Comparison of ENCODE assay signal across 32 cellular contexts in genomic region chr4:184259866-184260265, GRCh38. TPM values are rescaled to one million over a fixed set of nuclear protein-coding genes. Genes with fewer than 3 reads are reported as not detected.
"Had no signal": no experiment of that assay in that cellular context is flagged by ENCODE, and none has a peak within 500 bp of the region (broad histone marks: within the 10 kb centered on the region; RNA-seq: fewer than 3 reads in every experiment).

No MANE protein-coding gene starts in this region.

- H3K27me3 Mint-ChIP-seq: activated CD4-positive, alpha-beta memory T cell treated with anti-CD3 and anti-CD28 coated beads for 36 hours; activated CD4-positive, alpha-beta T cell treated with anti-CD3 and anti-CD28 coated beads, Interleukin-2, amount 10 ng/mL, durations not matched to agents 7 days and 5 days; activated naive CD8-positive, alpha-beta T cell treated with anti-CD3 and anti-CD28 coated beads for 36 hours; activated T-helper 17 cell treated with anti-CD3 and anti-CD28 coated beads, Interleukin-2, amount 50 U/mL, for 72 hours had no signal

- H3K36me3 ChIP-seq: brain microvascular endothelial cell, SJCRH30 had no signal

- H3K27me3 ChIP-seq: brain microvascular endothelial cell, SJCRH30 had no signal

- ATAC-seq: activated T-cell treated with anti-CD3 and anti-CD28 coated beads, Interleukin-2, amount 50 U/mL, for 72 hours; activated T-helper 17 cell treated with anti-CD3 and anti-CD28 coated beads, Interleukin-2, amount 50 U/mL, for 72 hours; K562; Panc1 had no signal

- H3K4me3 Mint-ChIP-seq: activated CD4-positive, alpha-beta memory T cell treated with anti-CD3 and anti-CD28 coated beads for 36 hours; activated CD4-positive, alpha-beta T cell treated with anti-CD3 and anti-CD28 coated beads, Interleukin-2, amount 10 ng/mL, durations not matched to agents 7 days and 5 days; activated naive CD8-positive, alpha-beta T cell treated with anti-CD3 and anti-CD28 coated beads for 36 hours; activated T-cell treated with anti-CD3 and anti-CD28 coated beads, Interleukin-2, amount 50 U/mL, for 72 hours; activated T-helper 17 cell treated with anti-CD3 and anti-CD28 coated beads, Interleukin-2, amount 50 U/mL, for 72 hours; T-helper 1 cell treated with Interleukin-12 subunit alpha and Interleukin-12 subunit beta and Interleukin-4 antibody, amounts not matched to agents 30 μg/mL and 1 μg/mL, for 36 hours; T-helper 2 cell treated with Interferon-gamma antibody and Interleukin-4, amounts not matched to agents 5 μg/mL and 100 μg/mL, for 36 hours had no signal

- H3K9me3 Mint-ChIP-seq: activated CD4-positive, alpha-beta memory T cell treated with anti-CD3 and anti-CD28 coated beads for 36 hours; activated CD4-positive, alpha-beta T cell treated with anti-CD3 and anti-CD28 coated beads, Interleukin-2, amount 10 ng/mL, durations not matched to agents 7 days and 5 days; activated naive CD8-positive, alpha-beta T cell treated with anti-CD3 and anti-CD28 coated beads for 36 hours; activated T-cell treated with anti-CD3 and anti-CD28 coated beads, Interleukin-2, amount 50 U/mL, for 72 hours; activated T-helper 17 cell treated with anti-CD3 and anti-CD28 coated beads, Interleukin-2, amount 50 U/mL, for 72 hours; T-helper 1 cell treated with Interleukin-12 subunit alpha and Interleukin-12 subunit beta and Interleukin-4 antibody, amounts not matched to agents 30 μg/mL and 1 μg/mL, for 36 hours; T-helper 2 cell treated with Interferon-gamma antibody and Interleukin-4, amounts not matched to agents 5 μg/mL and 100 μg/mL, for 36 hours had no signal

- H3K27ac ChIP-seq: brain microvascular endothelial cell, SJCRH30 had no signal

- H3K4me2 ChIP-seq: SK-N-SH had no signal

- H3K9me3 ChIP-seq: SJCRH30, SK-N-SH had no signal

- H3K27ac Mint-ChIP-seq: activated CD4-positive, alpha-beta memory T cell treated with anti-CD3 and anti-CD28 coated beads for 36 hours; activated CD4-positive, alpha-beta T cell treated with anti-CD3 and anti-CD28 coated beads, Interleukin-2, amount 10 ng/mL, durations not matched to agents 7 days and 5 days; activated naive CD8-positive, alpha-beta T cell treated with anti-CD3 and anti-CD28 coated beads for 36 hours; activated T-cell treated with anti-CD3 and anti-CD28 coated beads, Interleukin-2, amount 50 U/mL, for 72 hours; activated T-helper 17 cell treated with anti-CD3 and anti-CD28 coated beads, Interleukin-2, amount 50 U/mL, for 72 hours; T-helper 1 cell treated with Interleukin-12 subunit alpha and Interleukin-12 subunit beta and Interleukin-4 antibody, amounts not matched to agents 30 μg/mL and 1 μg/mL, for 36 hours; T-helper 2 cell treated with Interferon-gamma antibody and Interleukin-4, amounts not matched to agents 5 μg/mL and 100 μg/mL, for 36 hours had no signal

- DNase-seq: activated CD4-positive, alpha-beta memory T cell treated with anti-CD3 and anti-CD28 coated beads for 36 hours; activated CD4-positive, alpha-beta T cell treated with anti-CD3 and anti-CD28 coated beads, Interleukin-2, amount 10 ng/mL, durations not matched to agents 7 days and 5 days; activated effector memory CD4-positive, alpha-beta T cell treated with anti-CD3 and anti-CD28 coated beads, Interleukin-2, amount 50 U/mL, for 16 hours; activated naive CD4-positive, alpha-beta T cell; activated naive CD4-positive, alpha-beta T cell treated with anti-CD3 and anti-CD28 coated beads, Interleukin-2, amount 50 U/mL, for 16 hours; activated naive CD8-positive, alpha-beta T cell treated with anti-CD3 and anti-CD28 coated beads for 36 hours; activated T-cell treated with anti-CD3 and anti-CD28 coated beads, Interleukin-2, amount 50 U/mL, for 1 hour; activated T-cell treated with anti-CD3 and anti-CD28 coated beads, Interleukin-2, amount 50 U/mL, for 72 hours; amniotic stem cell; aorta; brain microvascular endothelial cell; central memory CD4-positive, alpha-beta T cell; NCI-H1092 treated with DMSO at 0.1 percent for 48 hours; NCI-H1417; NCI-H146; NCI-H187; NCI-H2029 treated with DMSO at 0.1 percent for 48 hours; NCI-H2107; NCI-H2171; NCI-H510A; NCI-H526; NCI-H748 treated with DMSO at 0.1 percent for 48 hours; SHP77; SJCRH30; SK-N-SH had no signal

- H3K4me3 ChIP-seq: K562, SJCRH30 had no signal

- H3K9ac ChIP-seq: SK-N-SH had no signal

- H3K36me3 Mint-ChIP-seq: activated CD4-positive, alpha-beta memory T cell treated with anti-CD3 and anti-CD28 coated beads for 36 hours; activated naive CD8-positive, alpha-beta T cell treated with anti-CD3 and anti-CD28 coated beads for 36 hours had no signal

RNA-seq across cellular contexts. Expression of gene ENPP6, which starts 42.2 kb away (rescaled TPM):
- total RNA-seq: M059J, RPMI7951, SJCRH30 had no signal
- polyA plus RNA-seq: K562, SK-N-SH had no signal
